ENCODE assay signal across 9 cellular contexts in genomic region chr22:46736705-46737104, GRCh38. TPM values are rescaled to one million over a fixed set of nuclear protein-coding genes. Genes with fewer than 3 reads are reported as not detected.
A peak's percentile ranks its signal among the peaks of the same experiment; 100 is the strongest.
DNase-seq lines count a peak whose midpoint lies in the region; ATAC-seq and TF ChIP-seq lines count a peak whose summit lies in the region.
"Had no signal": no experiment of that assay in that cellular context is flagged by ENCODE, and none has a peak within 500 bp of the region (broad histone marks: within the 10 kb centered on the region; RNA-seq: fewer than 3 reads in every experiment).

No MANE protein-coding gene starts in this region.

- no peak for ATAC-seq in HG02588 (IDR thresholded peaks at IDR 0.05; ENCODE audit: unreplicated experiment)
- ATAC-seq in GM19467 (IDR thresholded peaks at IDR 0.05; ENCODE audit: unreplicated experiment) = no peak

- H3K27ac Mint-ChIP-seq in progenitor cell of endocrine pancreas = no peak overlapping the region

- peaks cover 3% of the 10 kb centered on the region; the same call in 1 of the 2 replicates for H3F3A ChIP-seq in DOHH2 (ENCODE audit: control insufficient read depth, insufficient read depth)

- peak overlapping the region; percentile 90 for H3K4me3 ChIP-seq in DOHH2 (ENCODE audit: low read length)
- peak overlapping the region; percentile 72 for H3K4me3 ChIP-seq in SJCRH30
- H3K4me3 ChIP-seq in esophagus squamous epithelium = peak overlapping the region; percentile 77 to 100 (median 88)

- peak overlapping the region; percentile 60 for H3K27ac ChIP-seq in DOHH2 (ENCODE audit: low read depth, low read length)
- H3K27ac ChIP-seq in SJCRH30 = no peak overlapping the region
- H3K27ac ChIP-seq in esophagus squamous epithelium = peak overlapping the region; percentile 78 to 98 (median 86)
- H3K27ac ChIP-seq: epithelial cell of prostate had no signal

- H3K36me3 ChIP-seq in DOHH2 (ENCODE audit: control insufficient read depth, low read length) (peaks cover 9% of the 10 kb centered on the region), SJCRH30 (no peaks in the 10 kb centered on the region), esophagus squamous epithelium (no peaks in the 10 kb centered on the region)

- H3K36me3 Mint-ChIP-seq in progenitor cell of endocrine pancreas (ENCODE audit: insufficient read depth) = peaks cover 2% of the 10 kb centered on the region

- H3K4me1 ChIP-seq in DOHH2 (ENCODE audit: control insufficient read depth, low read length) (peaks cover 46% of the 10 kb centered on the region), SJCRH30 (peaks cover 16% of the 10 kb centered on the region; the same call in 1 of the 2 replicates), esophagus squamous epithelium (peaks cover 53 to 81% (median 57%) of the 10 kb centered on the region in 3 donors)

- H3K9me3 ChIP-seq in DOHH2 (ENCODE audit: control insufficient read depth, insufficient read depth, low read length) (no peaks in the 10 kb centered on the region), SJCRH30 (replicated peaks) (no peaks in the 10 kb centered on the region), esophagus squamous epithelium (no peaks in the 10 kb centered on the region)

- H3K79me2 ChIP-seq in DOHH2 (ENCODE audit: control insufficient read depth, low read length) = peaks cover 54% of the 10 kb centered on the region

- no peaks in the 10 kb centered on the region for H3K9me3 Mint-ChIP-seq in progenitor cell of endocrine pancreas (ENCODE audit: low read depth)

- no peaks in the 10 kb centered on the region for H3K27me3 Mint-ChIP-seq in progenitor cell of endocrine pancreas

- H3K4me1 Mint-ChIP-seq in progenitor cell of endocrine pancreas (ENCODE audit: low read depth) = peaks cover 27% of the 10 kb centered on the region

- no peak for TF ChIP-seq POLR2A in esophagus squamous epithelium (IDR thresholded peaks at IDR 0.05)

- intact Hi-C loops in esophagus squamous epithelium (cut with DNase I) = no loop called here

- no peaks in the 10 kb centered on the region for H3K9me2 ChIP-seq in DOHH2 (replicated peaks; ENCODE audit: control insufficient read depth, low read length)

- DNase-seq in SJCRH30 = no peak
- DNase-seq in esophagus squamous epithelium (lab: John Stamatoyannopoulos, UW) = no peak
- no peak for DNase-seq in progenitor cell of endocrine pancreas (ENCODE audit: low spot score, unreplicated experiment)
- no peak for DNase-seq in NCI-H1694 (lab: John Stamatoyannopoulos, UW)
- DNase-seq in activated CD4-positive, alpha-beta T cell treated with anti-CD3 and anti-CD28 coated beads, Interleukin-2, amount 50 U/mL, for 4 hours = no peak

- peak overlapping the region; percentile 92 for H3K4me2 ChIP-seq in DOHH2 (ENCODE audit: low read length)

- WGBS in esophagus squamous epithelium, 2 donors = 34 to 43% methylated on average over 7 of the region's 8 CpGs

- TF ChIP-seq CTCF in DOHH2 (IDR thresholded peaks at IDR 0.05; ENCODE audit: low read depth, low read length, poor library complexity, severe bottlenecking) (no peak), esophagus squamous epithelium (IDR thresholded peaks at IDR 0.05) (no peak), progenitor cell of endocrine pancreas (IDR thresholded peaks at IDR 0.05; ENCODE audit: unreplicated experiment) (no peak)

- H4K20me1 ChIP-seq in DOHH2 (ENCODE audit: control insufficient read depth, insufficient read depth, low read depth, low read length) = peaks cover 7% of the 10 kb centered on the region; the same call in 1 of the 2 replicates

- 0 out of 2 replicates have a peak, but pooled peaks cover 2% of the 10 kb centered on the region for H3K27me3 ChIP-seq in DOHH2 (ENCODE audit: control insufficient read depth, low read length)
- H3K27me3 ChIP-seq in SJCRH30 = no peaks in the 10 kb centered on the region
- no peaks in the 10 kb centered on the region for H3K27me3 ChIP-seq in esophagus squamous epithelium

- H3K4me3 Mint-ChIP-seq in progenitor cell of endocrine pancreas (ENCODE audit: low read depth) = peak overlapping the region; percentile 85

RNA-seq across cellular contexts. Expression of gene CERK, which starts 1.3 kb away (rescaled TPM):
- total RNA-seq in SJCRH30 (2014; rRNA removed; shearing (Covaris generic)) = 87.7 and 92.7 TPM in 2 replicates
- total RNA-seq in esophagus squamous epithelium (10 to 100 TPM; 14.6 to 34.0 (median 26.6) TPM), progenitor cell of endocrine pancreas (59.2 and 62.0 TPM in 2 replicates)

RNA-seq across cellular contexts. Expression of gene TBC1D22A, which starts 25.7 kb away (rescaled TPM):
- 8.4 and 8.9 TPM in 2 replicates for total RNA-seq in SJCRH30 (2014; rRNA removed; shearing (Covaris generic))
- total RNA-seq in esophagus squamous epithelium (10 to 100 TPM; 15.6 to 21.7 (median 20.5) TPM), progenitor cell of endocrine pancreas (23.2 and 24.2 TPM in 2 replicates)
